1 cellular context compared by ENCODE assay signal in the genomic region with DNA sequence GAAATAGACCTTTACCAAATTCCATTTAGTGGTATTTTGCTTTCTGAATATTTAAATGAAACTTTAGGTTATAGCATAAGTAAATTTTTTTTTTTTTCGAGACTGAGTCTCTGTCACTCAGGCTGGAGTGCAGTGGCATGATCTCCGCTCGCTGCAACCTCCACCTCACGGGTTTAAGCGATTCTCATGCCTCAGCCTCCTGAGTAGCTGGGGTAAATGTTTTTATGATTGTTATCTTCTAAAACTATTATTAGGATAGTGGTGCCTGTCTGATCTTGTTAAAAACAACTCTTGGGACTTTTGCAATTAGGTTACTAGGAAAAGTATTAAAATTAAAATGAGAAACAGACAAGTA.
TF ChIP-seq lines count a peak whose summit lies in the region.

No MANE protein-coding gene starts in this region.

TF ChIP-seq in HepG2, 621 proteins besides CTCF, POLR2A, EP300 and RAD21:
- no peak for TF ChIP-seq ZNF790 (CRISPR knock-in tag; IDR thresholded peaks at IDR 0.05; ENCODE audit: borderline replicate concordance)
- TF ChIP-seq MXD1 (CRISPR knock-in tag; IDR thresholded peaks at IDR 0.05), result no peak
- no peak for TF ChIP-seq FOSL1 (CRISPR knock-in tag; IDR thresholded peaks at IDR 0.05; ENCODE audit: borderline replicate concordance)
- no peak for TF ChIP-seq KDM3A (CRISPR knock-in tag; IDR thresholded peaks at IDR 0.05; ENCODE audit: low read depth)
- TF ChIP-seq ZNF816 (CRISPR knock-in tag; IDR thresholded peaks at IDR 0.05; ENCODE audit: borderline replicate concordance), result no peak
- no peak for TF ChIP-seq GATAD2A (CRISPR knock-in tag; IDR thresholded peaks at IDR 0.05)
- TF ChIP-seq RARA (CRISPR knock-in tag; IDR thresholded peaks at IDR 0.05), result no peak
- TF ChIP-seq, protein P1, sequence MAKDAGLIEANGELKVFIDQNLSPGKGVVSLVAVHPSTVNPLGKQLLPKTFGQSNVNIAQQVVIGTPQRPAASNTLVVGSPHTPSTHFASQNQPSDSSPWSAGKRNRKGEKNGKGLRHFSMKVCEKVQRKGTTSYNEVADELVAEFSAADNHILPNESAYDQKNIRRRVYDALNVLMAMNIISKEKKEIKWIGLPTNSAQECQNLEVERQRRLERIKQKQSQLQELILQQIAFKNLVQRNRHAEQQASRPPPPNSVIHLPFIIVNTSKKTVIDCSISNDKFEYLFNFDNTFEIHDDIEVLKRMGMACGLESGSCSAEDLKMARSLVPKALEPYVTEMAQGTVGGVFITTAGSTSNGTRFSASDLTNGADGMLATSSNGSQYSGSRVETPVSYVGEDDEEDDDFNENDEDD (CRISPR knock-in tag; IDR thresholded peaks at IDR 0.05; ENCODE audit: borderline replicate concordance), result no peak
- TF ChIP-seq MTF2 (CRISPR knock-in tag; IDR thresholded peaks at IDR 0.05; ENCODE audit: borderline replicate concordance), result no peak
- TF ChIP-seq CCDC6 (CRISPR knock-in tag; IDR thresholded peaks at IDR 0.05), result no peak
- no peak for TF ChIP-seq CHCHD3 (CRISPR knock-in tag; IDR thresholded peaks at IDR 0.05)
- TF ChIP-seq ZNF556 (CRISPR knock-in tag; IDR thresholded peaks at IDR 0.05; ENCODE audit: borderline replicate concordance), result no peak
- no peak for TF ChIP-seq POLR2AphosphoS2 (IDR thresholded peaks at IDR 0.05; ENCODE audit: low read depth, low read length)
TF ChIP-seq in HepG2: peak in this region for 0.
